ENCODE assay signal across 11 cellular contexts in genomic region chr2:209383212-209383611, GRCh38. TPM values are rescaled to one million over a fixed set of nuclear protein-coding genes. Genes with fewer than 3 reads are reported as not detected.
A peak's percentile ranks its signal among the peaks of the same experiment; 100 is the strongest.
DNase-seq lines count a peak whose midpoint lies in the region; ATAC-seq and TF ChIP-seq lines count a peak whose summit lies in the region.
"Had no signal": no experiment of that assay in that cellular context is flagged by ENCODE, and none has a peak within 500 bp of the region (broad histone marks: within the 10 kb centered on the region; RNA-seq: fewer than 3 reads in every experiment).

No MANE protein-coding gene starts in this region.

- H3K4me2 ChIP-seq in hepatocyte, result no peak overlapping the region

- H3K9me2 ChIP-seq in hepatocyte (replicated peaks; ENCODE audit: insufficient read depth), result no peaks in the 10 kb centered on the region

- TF ChIP-seq CTCF in AG04450 (IDR thresholded peaks at IDR 0.05; ENCODE audit: low read depth, low read length), result no peak
- no peak for TF ChIP-seq CTCF in hepatocyte (IDR thresholded peaks at IDR 0.05; ENCODE audit: poor library complexity)

- H3K4me3 ChIP-seq in AG04450 (ENCODE audit: low read depth, low read length) (no peak overlapping the region), hepatocyte (no peak overlapping the region), H7 (ENCODE audit: insufficient read depth, low read depth, low read length) (no peak overlapping the region)
- H3K4me3 ChIP-seq: cardiac muscle cell had no signal

- ATAC-seq in SK-N-SH treated with all-trans-retinoic acid at 6 μM for 48 hours (peak; percentile 94), HG03135 (IDR thresholded peaks at IDR 0.05; ENCODE audit: unreplicated experiment) (no peak), HG03565 (IDR thresholded peaks at IDR 0.05; ENCODE audit: unreplicated experiment) (no peak)

- H2AFZ ChIP-seq in hepatocyte, result no peak overlapping the region

- H3K4me1 ChIP-seq in hepatocyte (ENCODE audit: insufficient read depth), result no peaks in the 10 kb centered on the region

- no peak overlapping the region for H3K27ac ChIP-seq in AG04450 (ENCODE audit: low read depth, low read length)
- peak overlapping the region; percentile 73 for H3K27ac ChIP-seq in hepatocyte
- H3K27ac ChIP-seq: cardiac muscle cell had no signal

- DNase-seq in AG04450 (ENCODE audit: low read depth, low spot score), result peak; percentile 6
- DNase-seq in LoVo (ENCODE audit: low spot score), result peak; percentile 62
- DNase-seq in hepatocyte (ENCODE audit: low spot score), result peak; percentile 44
- DNase-seq in H7, result no peak
- DNase-seq in cerebellar cortex (ENCODE audit: low spot score), result no peak
- DNase-seq: activated CD4-positive, alpha-beta memory T cell treated with anti-CD3 and anti-CD28 coated beads for 36 hours; NCI-H526 treated with DMSO at 0.1 percent for 48 hours had no signal

- CTCF ChIA-PET in AG04450 (lab: Charles Lee), result no interaction called here

- POLR2A ChIA-PET in AG04450 (lab: Yijun Ruan, JAX), result no interaction called here

- H3K27me3 ChIP-seq in AG04450 (ENCODE audit: control insufficient read depth, insufficient read depth, low read length) (no peaks in the 10 kb centered on the region), hepatocyte (no peaks in the 10 kb centered on the region), H7 (ENCODE audit: control insufficient read depth, insufficient read depth, low read length) (no peaks in the 10 kb centered on the region)
- H3K27me3 ChIP-seq: cardiac muscle cell had no signal

- H3K36me3 ChIP-seq in hepatocyte (replicated peaks; ENCODE audit: insufficient read depth, low read depth) (no peaks in the 10 kb centered on the region), H7 (replicated peaks; ENCODE audit: control insufficient read depth, insufficient read depth, low read length) (no peaks in the 10 kb centered on the region)
- H3K36me3 ChIP-seq: cardiac muscle cell had no signal

- H4K20me1 ChIP-seq in hepatocyte (ENCODE audit: insufficient read depth, poor library complexity, severe bottlenecking), result no peaks in the 10 kb centered on the region

- peaks cover 3% of the 10 kb centered on the region; the same call in 1 of the 2 replicates for H3K9me3 ChIP-seq in AG04450 (ENCODE audit: control insufficient read depth, insufficient read depth, low read length)
- no peaks in the 10 kb centered on the region for H3K9me3 ChIP-seq in hepatocyte (ENCODE audit: low read depth)

- no peaks in the 10 kb centered on the region for H3K79me2 ChIP-seq in hepatocyte

TF ChIP-seq in SK-N-SH treated with all-trans-retinoic acid at 6 μM for 48 hours, 23 proteins besides CTCF, POLR2A, EP300 and RAD21:
- TF ChIP-seq TOX (CRISPR knock-in tag; IDR thresholded peaks at IDR 0.05; ENCODE audit: borderline replicate concordance) (0 out of 2 replicates have a peak, but pooled peaks have one; percentile 25), ZFP3 (CRISPR knock-in tag; IDR thresholded peaks at IDR 0.05) (0 out of 2 replicates have a peak, but pooled peaks have one; percentile 24), ZC3H10 (CRISPR knock-in tag; IDR thresholded peaks at IDR 0.05) (peak; percentile 54; the same call in 1 of the 2 replicates), ZNF565 (CRISPR knock-in tag; conservative IDR thresholded peaks at IDR 0.05; ENCODE audit: low read depth) (no peak)

RNA-seq across cellular contexts. Expression of gene MAP2, which starts 40.6 kb away (rescaled TPM):
- polyA plus RNA-seq in AG04450 (2011; rRNA removed) (0.69 and 1.1 TPM in 2 replicates), hepatocyte (4.6 and 5.8 TPM in 2 replicates)
- polyA minus RNA-seq in AG04450 (2011; rRNA and poly(A)+ RNA removed), result 1.9 and 2.2 TPM in 2 replicates
- total RNA-seq in hepatocyte, result 5.8 and 7.2 TPM in 2 replicates
- total RNA-seq in H7 (2014; rRNA removed; shearing (Covaris generic)), result 1.6 and 3.1 TPM in 2 replicates

Comparison
In these comparisons a context has a peak if more than half of its experiments do, and no peak if none do; other contexts are left out.
1. DNase-seq: peak in AG04450 (single experiment), LoVo (single experiment) and hepatocyte (single experiment); none in H7 (single experiment) and cerebellar cortex (single experiment).